In genomic region chr15:74835312-74835823, GRCh38 we compare ENCODE assay signal across 8 cellular contexts. TPM values are rescaled to one million over a fixed set of nuclear protein-coding genes. Genes with fewer than 3 reads are reported as not detected.
DNase-seq lines count a peak whose midpoint lies in the region; ATAC-seq and TF ChIP-seq lines count a peak whose summit lies in the region.

No MANE protein-coding gene starts in this region.

- no peaks in the 10 kb centered on the region for H3K9me3 Mint-ChIP-seq in stimulated activated naive B cell treated with anti-CD40 and anti-IgM and Interleukin-4, amounts not matched to agents 10 μg/mL and 1 μg/mL and 100 μg/mL, for 72 hours

- DNase-seq in DMS53 treated with DMSO at 0.1 percent for 48 hours (lab: John Stamatoyannopoulos, UW; ENCODE audit: unreplicated experiment) (peak; percentile 16), T-helper 9 cell (peak; percentile 38), cardiac fibroblast (ENCODE audit: low read depth in 2 of 2) (peak; percentile 57 to 59), left kidney (ENCODE audit: low read depth, low spot score) (peak; percentile 79), omental fat pad (ENCODE audit: low spot score) (no peak)
- DNase-seq in stimulated activated naive B cell treated with anti-CD40 and anti-IgM and Interleukin-4, amounts not matched to agents 10 μg/mL and 1 μg/mL and 100 μg/mL, for 72 hours = no peak

- H3K27ac Mint-ChIP-seq in stimulated activated naive B cell treated with anti-CD40 and anti-IgM and Interleukin-4, amounts not matched to agents 10 μg/mL and 1 μg/mL and 100 μg/mL, for 72 hours = peak overlapping the region; percentile 7

- peak; percentile 35 to 46 for ATAC-seq in stimulated activated naive B cell treated with anti-CD40 and anti-IgM and Interleukin-4, amounts not matched to agents 10 μg/mL and 1 μg/mL and 100 μg/mL, for 72 hours (replicated peaks)
- ATAC-seq in omental fat pad (ENCODE audit: low FRiP score) (no peak), GM18519 (IDR thresholded peaks at IDR 0.05; ENCODE audit: low FRiP score, unreplicated experiment) (no peak)

- H3K4me1 Mint-ChIP-seq in stimulated activated naive B cell treated with anti-CD40 and anti-IgM and Interleukin-4, amounts not matched to agents 10 μg/mL and 1 μg/mL and 100 μg/mL, for 72 hours = peaks cover 28 to 40% of the 10 kb centered on the region in 2 donors

- H3K36me3 Mint-ChIP-seq in stimulated activated naive B cell treated with anti-CD40 and anti-IgM and Interleukin-4, amounts not matched to agents 10 μg/mL and 1 μg/mL and 100 μg/mL, for 72 hours = peaks cover 15 to 28% of the 10 kb centered on the region in 2 donors

- no peak overlapping the region for H3K4me3 ChIP-seq in cardiac fibroblast (replicated peaks in 1 of 2; ENCODE audit: low read depth in 2 of 2, low read length in 2 of 2)

- peaks cover 3 to 5% of the 10 kb centered on the region in 2 donors for H3K27me3 Mint-ChIP-seq in stimulated activated naive B cell treated with anti-CD40 and anti-IgM and Interleukin-4, amounts not matched to agents 10 μg/mL and 1 μg/mL and 100 μg/mL, for 72 hours

- peak; percentile 92 for TF ChIP-seq CTCF in cardiac fibroblast (IDR thresholded peaks at IDR 0.05; ENCODE audit: low read depth, low read length)
- TF ChIP-seq CTCF in omental fat pad (IDR thresholded peaks at IDR 0.05) = peak in 1 of 3 donors; percentile 39

- H3K4me3 Mint-ChIP-seq in stimulated activated naive B cell treated with anti-CD40 and anti-IgM and Interleukin-4, amounts not matched to agents 10 μg/mL and 1 μg/mL and 100 μg/mL, for 72 hours = no peak overlapping the region

- no peak for TF ChIP-seq EP300 in Ishikawa (IDR thresholded peaks at IDR 0.05; ENCODE audit: borderline replicate concordance)

- TF ChIP-seq RAD21 in Ishikawa (IDR thresholded peaks at IDR 0.05; ENCODE audit: low read depth) = peak; percentile 73

TF ChIP-seq in Ishikawa, 13 proteins besides CTCF, POLR2A, EP300 and RAD21:
- TF ChIP-seq REST (IDR thresholded peaks at IDR 0.05; ENCODE audit: low read depth) (no peak), NFIC (IDR thresholded peaks at IDR 0.05) (no peak), CREB1 (IDR thresholded peaks at IDR 0.05; ENCODE audit: low read depth) (no peak), YY1 (IDR thresholded peaks at IDR 0.05; ENCODE audit: low read depth) (no peak), MAX (IDR thresholded peaks at IDR 0.05) (no peak), TCF12 (IDR thresholded peaks at IDR 0.05; ENCODE audit: low read depth) (no peak), CEBPB (IDR thresholded peaks at IDR 0.05) (no peak), TAF1 (IDR thresholded peaks at IDR 0.05; ENCODE audit: low read depth) (no peak), FOXM1 (IDR thresholded peaks at IDR 0.05; ENCODE audit: borderline replicate concordance, low read depth) (no peak), ZBTB7A (IDR thresholded peaks at IDR 0.05; ENCODE audit: low read depth) (no peak), EGR1 (IDR thresholded peaks at IDR 0.05) (no peak), TEAD4 (IDR thresholded peaks at IDR 0.05) (no peak), USF1 (IDR thresholded peaks at IDR 0.05) (no peak)
TF ChIP-seq in Ishikawa: peak in this region for 0.

RNA-seq across cellular contexts. Expression of gene ULK3, which starts 7.6 kb away (rescaled TPM):
- 10 to 100 TPM; 23.2 to 52.6 (median 41.4) TPM for total RNA-seq in omental fat pad

RNA-seq across cellular contexts. Expression of gene CPLX3, which starts 8.9 kb away (rescaled TPM):
- not detected for total RNA-seq in omental fat pad

RNA-seq across cellular contexts. Expression of gene LMAN1L, which starts 22.7 kb away (rescaled TPM):
- not detected for total RNA-seq in omental fat pad

RNA-seq across cellular contexts. Expression of gene SCAMP2, which starts 37.8 kb away (rescaled TPM):
- 10 to 100 TPM; 55.5 to 99.4 (median 63.7) TPM for total RNA-seq in omental fat pad

RNA-seq across cellular contexts. Expression of gene CSK, which starts 53.5 kb away (rescaled TPM):
- 10 to 100 TPM; 11.6 to 43.2 (median 28.2) TPM for total RNA-seq in omental fat pad

Comparison
In these comparisons a context has a peak if more than half of its experiments do, and no peak if none do; other contexts are left out.
1. DNase-seq: peak in DMS53 treated with DMSO at 0.1 percent for 48 hours (single experiment), T-helper 9 cell (single experiment), cardiac fibroblast (2 of 2) and left kidney (single experiment); none in stimulated activated naive B cell treated with anti-CD40 and anti-IgM and Interleukin-4, amounts not matched to agents 10 μg/mL and 1 μg/mL and 100 μg/mL, for 72 hours (single experiment) and omental fat pad (single experiment).
2. ATAC-seq: peak in stimulated activated naive B cell treated with anti-CD40 and anti-IgM and Interleukin-4, amounts not matched to agents 10 μg/mL and 1 μg/mL and 100 μg/mL, for 72 hours (2 of 2); none in omental fat pad (single experiment) and GM18519 (single experiment).